ENCODE assay signal across 13 cellular contexts in the genomic region with DNA sequence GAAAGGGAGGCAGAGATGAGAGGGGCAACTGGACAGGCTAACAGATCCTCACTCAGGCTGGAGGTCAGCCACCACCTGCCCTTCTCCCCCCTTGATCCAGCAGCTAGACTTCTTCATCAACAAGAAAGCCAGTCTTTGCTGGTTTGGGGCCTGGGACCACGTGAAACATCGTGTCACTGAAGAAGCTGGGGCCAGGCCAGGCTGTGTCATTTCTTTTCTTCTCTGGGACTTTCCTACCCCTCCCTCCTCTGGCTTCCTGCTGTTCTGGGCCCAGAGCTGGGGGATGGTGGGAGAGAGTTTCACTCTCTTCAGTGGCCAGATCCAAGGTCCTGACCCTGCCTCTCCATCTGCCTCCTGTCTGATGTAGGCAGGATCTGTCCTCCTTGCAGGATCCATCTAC. TPM values are rescaled to one million over a fixed set of nuclear protein-coding genes. Genes with fewer than 3 reads are reported as not detected.
A peak's percentile ranks its signal among the peaks of the same experiment; 100 is the strongest.
DNase-seq lines count a peak whose midpoint lies in the region; ATAC-seq and TF ChIP-seq lines count a peak whose summit lies in the region.
"Had no signal": no experiment of that assay in that cellular context is flagged by ENCODE, and none has a peak within 500 bp of the region (broad histone marks: within the 10 kb centered on the region; RNA-seq: fewer than 3 reads in every experiment).

No MANE protein-coding gene starts in this region.

- no peak for TF ChIP-seq CTCF in RWPE1 (conservative IDR thresholded peaks at IDR 0.05; ENCODE audit: low read depth)
- no peak for TF ChIP-seq CTCF in WTC11 (IDR thresholded peaks at IDR 0.05)

- H3K27me3 Mint-ChIP-seq in WTC11 (ENCODE audit: low read depth): no peaks in the 10 kb centered on the region; the same call in 1 of the 2 replicates

- ATAC-seq in WTC11 (no peak), GM21515 (IDR thresholded peaks at IDR 0.05; ENCODE audit: unreplicated experiment) (no peak), SK-N-SH treated with all-trans-retinoic acid at 6 μM for 48 hours (no peak)

- no peaks in the 10 kb centered on the region for H3K9me3 Mint-ChIP-seq in WTC11

- CTCF ChIA-PET in RWPE1 (lab: Yijun Ruan, JAX) (interaction anchor here (1.1 to 3.6 kb wide), 2 partner anchors 13 to 16 kb away, joined by 4 to 22 read pairs; no protein-coding TSS in a partner anchor), WTC11 (lab: Charles Lee) (interaction anchor here (1.6 to 4.6 kb wide), 3 partner anchors 16 to 43 kb away, joined by 4 to 26 read pairs (median 8); no protein-coding TSS in a partner anchor)

- H3K4me3 Mint-ChIP-seq in WTC11: no peak overlapping the region

- H3K27ac ChIP-seq in RWPE1: peak overlapping the region; percentile 87
- H3K27ac ChIP-seq: coronary artery, hepatocyte had no signal

- POLR2A ChIA-PET in RWPE1 (lab: Yijun Ruan, JAX; ENCODE audit: low non-redundant PET) (interaction anchor here (1.0 kb wide), 1 partner anchor 281 kb away, joined by 3 read pairs; a partner anchor contains a TSS), WTC11 (lab: Charles Lee) (no interaction called here)

- H3K4me1 Mint-ChIP-seq in WTC11: peaks cover 9% of the 10 kb centered on the region

- no peak overlapping the region for H3K27ac Mint-ChIP-seq in WTC11

- H3K36me3 Mint-ChIP-seq in WTC11: no peaks in the 10 kb centered on the region

- peak; percentile 30 for DNase-seq in Ammon's horn (ENCODE audit: low spot score)
- peak; percentile 18 for DNase-seq in ELF-1 (ENCODE audit: low read depth, low spot score)
- no peak for DNase-seq in RWPE1 (ENCODE audit: low spot score)
- DNase-seq in kidney tubule cell (ENCODE audit: low spot score): peak; percentile 70
- no peak for DNase-seq in WTC11 (ENCODE audit: low spot score)
- no peak for DNase-seq in T-helper 9 cell

TF ChIP-seq in WTC11, 78 proteins besides CTCF, POLR2A, EP300 and RAD21 (continues in another document):
- no peak for TF ChIP-seq RORB (CRISPR knock-in tag; IDR thresholded peaks at IDR 0.05)
- no peak for TF ChIP-seq ESRRA (CRISPR knock-in tag; IDR thresholded peaks at IDR 0.05; ENCODE audit: borderline replicate concordance)
- no peak for TF ChIP-seq TEAD4 (CRISPR knock-in tag; IDR thresholded peaks at IDR 0.05)
- TF ChIP-seq EMX1 (CRISPR knock-in tag; IDR thresholded peaks at IDR 0.05): no peak
- no peak for TF ChIP-seq GRHL2 (CRISPR knock-in tag; IDR thresholded peaks at IDR 0.05; ENCODE audit: insufficient replicate concordance, severe bottlenecking)
- no peak for TF ChIP-seq ZBTB21 (CRISPR knock-in tag; IDR thresholded peaks at IDR 0.05; ENCODE audit: borderline replicate concordance)
- TF ChIP-seq, protein P1, sequence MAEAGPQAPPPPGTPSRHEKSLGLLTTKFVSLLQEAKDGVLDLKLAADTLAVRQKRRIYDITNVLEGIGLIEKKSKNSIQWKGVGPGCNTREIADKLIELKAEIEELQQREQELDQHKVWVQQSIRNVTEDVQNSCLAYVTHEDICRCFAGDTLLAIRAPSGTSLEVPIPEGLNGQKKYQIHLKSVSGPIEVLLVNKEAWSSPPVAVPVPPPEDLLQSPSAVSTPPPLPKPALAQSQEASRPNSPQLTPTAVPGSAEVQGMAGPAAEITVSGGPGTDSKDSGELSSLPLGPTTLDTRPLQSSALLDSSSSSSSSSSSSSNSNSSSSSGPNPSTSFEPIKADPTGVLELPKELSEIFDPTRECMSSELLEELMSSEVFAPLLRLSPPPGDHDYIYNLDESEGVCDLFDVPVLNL (CRISPR knock-in tag; IDR thresholded peaks at IDR 0.05; ENCODE audit: borderline replicate concordance, low read depth): no peak
- TF ChIP-seq TCF7 (CRISPR knock-in tag; IDR thresholded peaks at IDR 0.05; ENCODE audit: low read depth): no peak
- no peak for TF ChIP-seq NFE2L1 (CRISPR knock-in tag; IDR thresholded peaks at IDR 0.05)
- no peak for TF ChIP-seq OVOL2 (CRISPR knock-in tag; IDR thresholded peaks at IDR 0.05; ENCODE audit: borderline replicate concordance)
- TF ChIP-seq, protein P2, sequence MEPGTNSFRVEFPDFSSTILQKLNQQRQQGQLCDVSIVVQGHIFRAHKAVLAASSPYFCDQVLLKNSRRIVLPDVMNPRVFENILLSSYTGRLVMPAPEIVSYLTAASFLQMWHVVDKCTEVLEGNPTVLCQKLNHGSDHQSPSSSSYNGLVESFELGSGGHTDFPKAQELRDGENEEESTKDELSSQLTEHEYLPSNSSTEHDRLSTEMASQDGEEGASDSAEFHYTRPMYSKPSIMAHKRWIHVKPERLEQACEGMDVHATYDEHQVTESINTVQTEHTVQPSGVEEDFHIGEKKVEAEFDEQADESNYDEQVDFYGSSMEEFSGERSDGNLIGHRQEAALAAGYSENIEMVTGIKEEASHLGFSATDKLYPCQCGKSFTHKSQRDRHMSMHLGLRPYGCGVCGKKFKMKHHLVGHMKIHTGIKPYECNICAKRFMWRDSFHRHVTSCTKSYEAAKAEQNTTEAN (CRISPR knock-in tag; IDR thresholded peaks at IDR 0.05): no peak

TF ChIP-seq in SK-N-SH treated with all-trans-retinoic acid at 6 μM for 48 hours, 23 proteins besides CTCF, POLR2A, EP300 and RAD21:
- TF ChIP-seq, protein P3, sequence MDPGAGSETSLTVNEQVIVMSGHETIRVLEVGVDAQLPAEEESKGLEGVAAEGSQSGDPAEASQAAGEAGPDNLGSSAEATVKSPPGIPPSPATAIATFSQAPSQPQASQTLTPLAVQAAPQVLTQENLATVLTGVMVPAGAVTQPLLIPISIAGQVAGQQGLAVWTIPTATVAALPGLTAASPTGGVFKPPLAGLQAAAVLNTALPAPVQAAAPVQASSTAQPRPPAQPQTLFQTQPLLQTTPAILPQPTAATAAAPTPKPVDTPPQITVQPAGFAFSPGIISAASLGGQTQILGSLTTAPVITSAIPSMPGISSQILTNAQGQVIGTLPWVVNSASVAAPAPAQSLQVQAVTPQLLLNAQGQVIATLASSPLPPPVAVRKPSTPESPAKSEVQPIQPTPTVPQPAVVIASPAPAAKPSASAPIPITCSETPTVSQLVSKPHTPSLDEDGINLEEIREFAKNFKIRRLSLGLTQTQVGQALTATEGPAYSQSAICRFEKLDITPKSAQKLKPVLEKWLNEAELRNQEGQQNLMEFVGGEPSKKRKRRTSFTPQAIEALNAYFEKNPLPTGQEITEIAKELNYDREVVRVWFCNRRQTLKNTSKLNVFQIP (CRISPR knock-in tag; IDR thresholded peaks at IDR 0.05; ENCODE audit: borderline replicate concordance, low read depth): no peak
- no peak for TF ChIP-seq RARB (CRISPR knock-in tag; IDR thresholded peaks at IDR 0.05)
TF ChIP-seq in SK-N-SH treated with all-trans-retinoic acid at 6 μM for 48 hours: peak in this region for 0.

RNA-seq across cellular contexts. Expression of a gene that starts 18.1 kb away (rescaled TPM):
- 0.05 to 0.15 TPM in 2 of 3 replicates, not detected in the other for total RNA-seq in WTC11 (2021)
- total RNA-seq: G401, IMR-90 had no signal

RNA-seq across cellular contexts. Expression of a gene that starts 41.8 kb away (rescaled TPM):
- total RNA-seq in WTC11 (2021): not detected in 3 replicates
- total RNA-seq: NCI-H460 had no signal

Comparison
In these comparisons a context has a peak if more than half of its experiments do, and no peak if none do; other contexts are left out.
1. DNase-seq: peak in Ammon's horn (single experiment), ELF-1 (single experiment) and kidney tubule cell (single experiment); none in RWPE1 (single experiment), WTC11 (single experiment) and T-helper 9 cell (single experiment).